In genomic region chr1:227787513-227788278, GRCh38 we compare ENCODE assay signal across 1 cellular context.
TF ChIP-seq lines count a peak whose summit lies in the region.

No MANE protein-coding gene starts in this region.

TF ChIP-seq in HepG2, 621 proteins besides CTCF, POLR2A, EP300 and RAD21 (continues in another document):
- no peak for TF ChIP-seq ZNF768 (CRISPR knock-in tag; IDR thresholded peaks at IDR 0.05)
- TF ChIP-seq ZNF607 (CRISPR knock-in tag; IDR thresholded peaks at IDR 0.05; ENCODE audit: borderline replicate concordance): no peak
- no peak for TF ChIP-seq ZNF260 (CRISPR knock-in tag; IDR thresholded peaks at IDR 0.05; ENCODE audit: borderline replicate concordance, low read depth)
- TF ChIP-seq ZNF564 (CRISPR knock-in tag; IDR thresholded peaks at IDR 0.05): peak; percentile 70; the same call in 1 of the 2 replicates
- TF ChIP-seq TP53 (CRISPR knock-in tag; conservative IDR thresholded peaks at IDR 0.05): no peak
- no peak for TF ChIP-seq RELA (CRISPR knock-in tag; IDR thresholded peaks at IDR 0.05)
- no peak for TF ChIP-seq ZFP82 (CRISPR knock-in tag; IDR thresholded peaks at IDR 0.05; ENCODE audit: borderline replicate concordance)
- TF ChIP-seq DR1 (CRISPR knock-in tag; IDR thresholded peaks at IDR 0.05): no peak
- TF ChIP-seq KMT2A (CRISPR knock-in tag; IDR thresholded peaks at IDR 0.05): peak; percentile 22; the same call in 1 of the 2 replicates
- TF ChIP-seq RNF2 (conservative IDR thresholded peaks at IDR 0.05; ENCODE audit: low read depth): no peak
- TF ChIP-seq PPARG (CRISPR knock-in tag; conservative IDR thresholded peaks at IDR 0.05): no peak
- no peak for TF ChIP-seq PTBP1 (IDR thresholded peaks at IDR 0.05; ENCODE audit: low read depth, low read length, poor library complexity, severe bottlenecking)
- TF ChIP-seq ZNF777 (CRISPR knock-in tag; IDR thresholded peaks at IDR 0.05): 0 out of 2 replicates have a peak, but pooled peaks have one; percentile 13
- TF ChIP-seq PATZ1 (CRISPR knock-in tag; IDR thresholded peaks at IDR 0.05): peak; percentile 10; the same call in 1 of the 2 replicates
- TF ChIP-seq ZNF784 (CRISPR knock-in tag; IDR thresholded peaks at IDR 0.05; ENCODE audit: borderline replicate concordance): no peak
- no peak for TF ChIP-seq SP1 (IDR thresholded peaks at IDR 0.05)
- TF ChIP-seq SP1 (CRISPR knock-in tag; IDR thresholded peaks at IDR 0.05): peak; percentile 16
- TF ChIP-seq ZNF709 (CRISPR knock-in tag; IDR thresholded peaks at IDR 0.05): no peak
- TF ChIP-seq FOXM1 (CRISPR knock-in tag; IDR thresholded peaks at IDR 0.05): no peak
- no peak for TF ChIP-seq ZNF558 (CRISPR knock-in tag; IDR thresholded peaks at IDR 0.05; ENCODE audit: borderline replicate concordance)
- TF ChIP-seq SAP130 (CRISPR knock-in tag; IDR thresholded peaks at IDR 0.05; ENCODE audit: low read depth): peak; percentile 43
- no peak for TF ChIP-seq TAF15 (IDR thresholded peaks at IDR 0.05; ENCODE audit: low read depth, low read length, poor library complexity, severe bottlenecking)
- no peak for TF ChIP-seq HOXD1 (CRISPR knock-in tag; IDR thresholded peaks at IDR 0.05)
- no peak for TF ChIP-seq ZNF589 (CRISPR knock-in tag; conservative IDR thresholded peaks at IDR 0.05)
- TF ChIP-seq ZSCAN21 (CRISPR knock-in tag; IDR thresholded peaks at IDR 0.05; ENCODE audit: borderline replicate concordance): no peak
- no peak for TF ChIP-seq ZNF549 (CRISPR knock-in tag; IDR thresholded peaks at IDR 0.05)
- no peak for TF ChIP-seq ZNF557 (CRISPR knock-in tag; IDR thresholded peaks at IDR 0.05)
- TF ChIP-seq ZNF292 (CRISPR knock-in tag; IDR thresholded peaks at IDR 0.05; ENCODE audit: borderline replicate concordance, low read depth): no peak
- no peak for TF ChIP-seq ZNF180 (CRISPR knock-in tag; IDR thresholded peaks at IDR 0.05; ENCODE audit: borderline replicate concordance, low read depth)
- TF ChIP-seq NFATC3 (CRISPR knock-in tag; IDR thresholded peaks at IDR 0.05): no peak
- TF ChIP-seq TRIM22 (IDR thresholded peaks at IDR 0.05): no peak
- TF ChIP-seq NFRKB (IDR thresholded peaks at IDR 0.05): no peak
- no peak for TF ChIP-seq ZNF776 (CRISPR knock-in tag; IDR thresholded peaks at IDR 0.05)
- TF ChIP-seq ZKSCAN5 (CRISPR knock-in tag; IDR thresholded peaks at IDR 0.05): no peak
- no peak for TF ChIP-seq NAIF1 (CRISPR knock-in tag; IDR thresholded peaks at IDR 0.05; ENCODE audit: borderline replicate concordance)
- peak; percentile 39; the same call in 1 of the 2 replicates for TF ChIP-seq MAX (IDR thresholded peaks at IDR 0.05)
- TF ChIP-seq TBP (CRISPR knock-in tag; IDR thresholded peaks at IDR 0.05): no peak
- TF ChIP-seq ZNF205 (CRISPR knock-in tag; IDR thresholded peaks at IDR 0.05): no peak
- no peak for TF ChIP-seq CREB1 (IDR thresholded peaks at IDR 0.05)
- no peak for TF ChIP-seq CREB1 (CRISPR knock-in tag; IDR thresholded peaks at IDR 0.05)
- TF ChIP-seq ZMYM2 (CRISPR knock-in tag; IDR thresholded peaks at IDR 0.05): no peak
- no peak for TF ChIP-seq TBX2 (CRISPR knock-in tag; IDR thresholded peaks at IDR 0.05; ENCODE audit: borderline replicate concordance)
- TF ChIP-seq ZNF749 (CRISPR knock-in tag; IDR thresholded peaks at IDR 0.05; ENCODE audit: borderline replicate concordance): no peak
- no peak for TF ChIP-seq PHF21A (CRISPR knock-in tag; IDR thresholded peaks at IDR 0.05)
- TF ChIP-seq ZNF383 (CRISPR knock-in tag; IDR thresholded peaks at IDR 0.05; ENCODE audit: borderline replicate concordance): 0 out of 2 replicates have a peak, but pooled peaks have one; percentile 48
- TF ChIP-seq CREBL2 (CRISPR knock-in tag; IDR thresholded peaks at IDR 0.05; ENCODE audit: borderline replicate concordance): no peak
- no peak for TF ChIP-seq ZFY (CRISPR knock-in tag; IDR thresholded peaks at IDR 0.05)
- peak; percentile 89; the same call in 1 of the 2 replicates for TF ChIP-seq ZNF792 (CRISPR knock-in tag; IDR thresholded peaks at IDR 0.05)
- no peak for TF ChIP-seq ZNF207 (IDR thresholded peaks at IDR 0.05; ENCODE audit: borderline replicate concordance)
- TF ChIP-seq HNRNPLL (IDR thresholded peaks at IDR 0.05; ENCODE audit: low read depth, low read length, poor library complexity, severe bottlenecking): peak; percentile 29
- TF ChIP-seq RBM39 (IDR thresholded peaks at IDR 0.05; ENCODE audit: low read depth, low read length, poor library complexity, severe bottlenecking): peak; percentile 24
- no peak for TF ChIP-seq TFAP4 (IDR thresholded peaks at IDR 0.05; ENCODE audit: borderline replicate concordance, low read depth)
- TF ChIP-seq CBFB (CRISPR knock-in tag; IDR thresholded peaks at IDR 0.05): 0 out of 2 replicates have a peak, but pooled peaks have one; percentile 24
- no peak for TF ChIP-seq STAT5B (CRISPR knock-in tag; IDR thresholded peaks at IDR 0.05)
- TF ChIP-seq STAT6 (CRISPR knock-in tag; IDR thresholded peaks at IDR 0.05; ENCODE audit: borderline replicate concordance): no peak
- no peak for TF ChIP-seq DNMT1 (CRISPR knock-in tag; IDR thresholded peaks at IDR 0.05)
- peak; percentile 74 for TF ChIP-seq ZNF800 (CRISPR knock-in tag; IDR thresholded peaks at IDR 0.05)
- no peak for TF ChIP-seq WIZ (CRISPR knock-in tag; IDR thresholded peaks at IDR 0.05)
- no peak for TF ChIP-seq GPBP1L1 (CRISPR knock-in tag; IDR thresholded peaks at IDR 0.05)
- peak; percentile 45; the same call in 1 of the 2 replicates for TF ChIP-seq ZSCAN29 (CRISPR knock-in tag; conservative IDR thresholded peaks at IDR 0.05)
- TF ChIP-seq CENPT (CRISPR knock-in tag; IDR thresholded peaks at IDR 0.05; ENCODE audit: low read depth): no peak
- TF ChIP-seq SMC3 (IDR thresholded peaks at IDR 0.05; ENCODE audit: low read length): no peak
- TF ChIP-seq ARNTL (CRISPR knock-in tag; IDR thresholded peaks at IDR 0.05): 0 out of 2 replicates have a peak, but pooled peaks have one; percentile 39
- no peak for TF ChIP-seq EED (CRISPR knock-in tag; IDR thresholded peaks at IDR 0.05)
- no peak for TF ChIP-seq MEIS2 (CRISPR knock-in tag; IDR thresholded peaks at IDR 0.05)
- TF ChIP-seq ZNF513 (CRISPR knock-in tag; conservative IDR thresholded peaks at IDR 0.05): no peak
- no peak for TF ChIP-seq JDP2 (CRISPR knock-in tag; IDR thresholded peaks at IDR 0.05; ENCODE audit: borderline replicate concordance)
- no peak for TF ChIP-seq ZIK1 (CRISPR knock-in tag; IDR thresholded peaks at IDR 0.05; ENCODE audit: borderline replicate concordance, low read depth)
